Comparison of ENCODE assay signal across 1 cellular context in the genomic region with DNA sequence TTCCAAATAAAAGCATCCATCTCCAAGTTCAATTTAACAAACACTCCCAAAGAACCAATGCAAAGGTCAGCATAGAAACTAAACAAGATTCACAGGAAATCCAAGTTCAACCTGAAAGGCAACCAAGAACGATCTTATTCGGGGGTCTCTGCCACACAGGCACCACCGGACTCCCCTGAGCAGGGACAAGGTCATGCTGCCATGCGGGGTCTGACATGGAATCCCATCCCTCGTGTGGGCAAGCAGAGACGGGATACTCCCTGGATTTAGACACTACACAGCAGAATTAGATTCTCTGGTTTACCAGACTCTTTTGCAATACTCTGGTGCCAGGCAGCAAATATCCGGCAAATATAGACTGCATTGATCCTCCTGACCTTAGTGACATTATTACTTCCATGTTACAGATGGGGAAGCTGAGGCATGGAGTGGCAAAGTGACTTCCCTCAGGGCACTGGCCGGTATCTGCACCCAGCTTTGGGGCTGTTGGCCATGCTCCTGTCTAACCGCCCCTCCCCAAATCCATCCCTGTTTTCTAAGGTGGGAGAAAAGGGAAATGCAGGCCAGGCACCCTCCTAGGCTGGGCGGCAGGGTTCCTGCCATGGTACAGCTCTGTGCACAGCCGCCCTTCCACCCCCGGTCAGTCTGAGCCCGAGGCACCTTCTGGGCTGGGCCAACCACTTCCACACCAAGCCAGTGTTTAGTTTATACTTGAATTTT.
TF ChIP-seq lines count a peak whose summit lies in the region.

No MANE protein-coding gene starts in this region.

TF ChIP-seq in H1, 55 proteins besides CTCF, POLR2A, EP300 and RAD21:
- TF ChIP-seq KDM4A (IDR thresholded peaks at IDR 0.05; ENCODE audit: low read depth, low read length, severe bottlenecking) (no peak), BRCA1 (IDR thresholded peaks at IDR 0.05; ENCODE audit: low read depth, low read length) (no peak), HDAC6 (IDR thresholded peaks at IDR 0.05; ENCODE audit: low read depth, low read length) (no peak), BCL11A (IDR thresholded peaks at IDR 0.05; ENCODE audit: low read depth in 2 of 2, low read length in 2 of 2) (no peak), SIX5 (IDR thresholded peaks at IDR 0.05; ENCODE audit: low read depth, low read length) (no peak), CBX8 (IDR thresholded peaks at IDR 0.05; ENCODE audit: borderline replicate concordance, low read depth, low read length) (no peak), EGR1 (IDR thresholded peaks at IDR 0.05; ENCODE audit: borderline replicate concordance, low read depth, low read length) (no peak), CEBPB (IDR thresholded peaks at IDR 0.05; ENCODE audit: low read depth, low read length) (no peak), KDM1A (IDR thresholded peaks at IDR 0.05; ENCODE audit: borderline replicate concordance, low read length) (no peak), JUN (IDR thresholded peaks at IDR 0.05; ENCODE audit: low read depth, low read length) (no peak), JUND (IDR thresholded peaks at IDR 0.05; ENCODE audit: low read length) (no peak), POLR2AphosphoS5 (IDR thresholded peaks at IDR 0.05; ENCODE audit: low read depth, low read length) (no peak)
- TF ChIP-seq, protein P1, sequence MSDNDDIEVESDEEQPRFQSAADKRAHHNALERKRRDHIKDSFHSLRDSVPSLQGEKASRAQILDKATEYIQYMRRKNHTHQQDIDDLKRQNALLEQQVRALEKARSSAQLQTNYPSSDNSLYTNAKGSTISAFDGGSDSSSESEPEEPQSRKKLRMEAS (IDR thresholded peaks at IDR 0.05), result no peak
TF ChIP-seq in H1: peak in this region for 0.
